ENCODE assay signal across 9 cellular contexts in the genomic region with DNA sequence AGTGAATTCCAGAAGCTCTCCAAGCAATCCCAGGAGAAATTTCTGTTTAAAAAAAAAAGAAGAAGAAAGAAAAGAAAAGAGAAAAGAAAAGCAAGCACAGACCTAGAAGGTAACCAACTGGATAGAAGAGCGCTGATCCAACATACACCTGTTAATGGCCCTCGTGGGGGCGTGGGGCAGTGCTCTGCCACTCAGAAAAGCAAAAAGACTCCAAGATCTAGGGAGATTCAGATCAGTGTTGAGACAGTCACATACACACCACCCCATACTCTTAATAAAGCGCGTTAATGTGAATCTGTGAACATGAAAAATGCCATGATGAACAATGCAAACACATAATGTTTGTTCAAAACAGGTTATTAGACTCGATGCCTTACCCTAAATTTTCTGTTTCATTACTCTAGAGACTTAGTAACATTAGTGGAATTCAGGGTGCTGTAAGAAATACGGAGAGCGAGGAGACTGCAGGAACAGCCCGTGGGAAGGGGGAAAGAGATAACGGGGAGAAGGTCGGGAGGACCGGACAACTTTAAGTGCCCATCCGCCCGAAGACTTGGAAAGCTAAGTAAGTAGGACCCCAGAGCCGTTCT. TPM values are rescaled to one million over a fixed set of nuclear protein-coding genes. Genes with fewer than 3 reads are reported as not detected.
DNase-seq lines count a peak whose midpoint lies in the region; ATAC-seq, FAIRE-seq and TF ChIP-seq lines count a peak whose summit lies in the region.
"Had no signal": no experiment of that assay in that cellular context is flagged by ENCODE, and none has a peak within 500 bp of the region (broad histone marks: within the 10 kb centered on the region; RNA-seq: fewer than 3 reads in every experiment).

No MANE protein-coding gene starts in this region.

- peak overlapping the region; percentile 73 for H3K4me3 ChIP-seq in ovary

- H3K36me3 ChIP-seq in ovary = no peaks in the 10 kb centered on the region

- no peak for ATAC-seq in natural killer cell treated with Interleukin-12 subunit alpha and Interleukin-12 subunit beta and Interleukin-15 and Interleukin-18, amount 100 ng/mL, for 72 hours
- no peak for ATAC-seq in GM19397 (IDR thresholded peaks at IDR 0.05; ENCODE audit: unreplicated experiment)
- ATAC-seq in HG02938 (IDR thresholded peaks at IDR 0.05; ENCODE audit: unreplicated experiment) = no peak

- peaks cover 7% of the 10 kb centered on the region for H3K36me3 Mint-ChIP-seq in natural killer cell treated with Interleukin-12 subunit alpha and Interleukin-12 subunit beta and Interleukin-15 and Interleukin-18, amount 100 ng/mL, for 72 hours

- H3K4me3 Mint-ChIP-seq in natural killer cell treated with Interleukin-12 subunit alpha and Interleukin-12 subunit beta and Interleukin-15 and Interleukin-18, amount 100 ng/mL, for 72 hours = no peak overlapping the region
- H3K4me3 Mint-ChIP-seq: T-helper 1 cell treated with Interleukin-12 subunit alpha and Interleukin-12 subunit beta and Interleukin-4 antibody, amounts not matched to agents 30 μg/mL and 1 μg/mL, for 36 hours had no signal

- intact Hi-C loops in ovary (cut with DNase I) = loop anchor here in 1 of 4 donors (10.0 kb wide), 1 partner anchor 178 kb away; no protein-coding TSS in a partner anchor

- peaks cover 2% of the 10 kb centered on the region for H3K4me1 ChIP-seq in ovary (ENCODE audit: insufficient read depth)

- H3K9me3 ChIP-seq in ovary = no peaks in the 10 kb centered on the region

- H3K27ac ChIP-seq in epithelial cell of prostate (peak overlapping the region; percentile 94), ovary (peak overlapping the region; percentile 44 to 59)

- peaks cover 12 to 22% of the 10 kb centered on the region in 2 donors for H3K4me1 Mint-ChIP-seq in natural killer cell treated with Interleukin-12 subunit alpha and Interleukin-12 subunit beta and Interleukin-15 and Interleukin-18, amount 100 ng/mL, for 72 hours (ENCODE audit: low read depth in 2 of 2)

- H3K27ac Mint-ChIP-seq in natural killer cell treated with Interleukin-12 subunit alpha and Interleukin-12 subunit beta and Interleukin-15 and Interleukin-18, amount 100 ng/mL, for 72 hours = no peak overlapping the region
- H3K27ac Mint-ChIP-seq: T-helper 1 cell treated with Interleukin-12 subunit alpha and Interleukin-12 subunit beta and Interleukin-4 antibody, amounts not matched to agents 30 μg/mL and 1 μg/mL, for 36 hours had no signal

- DNase-seq in COLO668 (lab: John Stamatoyannopoulos, UW; ENCODE audit: unreplicated experiment) (peak; percentile 15), NCI-H524 (lab: John Stamatoyannopoulos, UW) (peak; percentile 3 to 30), epithelial cell of prostate (ENCODE audit: low read depth, low spot score) (no peak), ovary (peak in 1 of 5 donors; percentile 17), D721Med (ENCODE audit: insufficient read length, low spot score) (no peak)
- DNase-seq in natural killer cell treated with Interleukin-12 subunit alpha and Interleukin-12 subunit beta and Interleukin-15 and Interleukin-18, amount 100 ng/mL, for 72 hours (ENCODE audit: low spot score) = no peak

- TF ChIP-seq POLR2A in ovary (IDR thresholded peaks at IDR 0.05) = no peak

- WGBS in ovary, 3 donors = 5 to 7% (median 5%) methylated on average over 15 of the region's 15 CpGs

- no peak for FAIRE-seq in D721Med (lab: Jason Lieb, UNC)

- no peaks in the 10 kb centered on the region for H3K27me3 ChIP-seq in ovary

- H3K27me3 Mint-ChIP-seq in natural killer cell treated with Interleukin-12 subunit alpha and Interleukin-12 subunit beta and Interleukin-15 and Interleukin-18, amount 100 ng/mL, for 72 hours = no peaks in the 10 kb centered on the region

- no peak for TF ChIP-seq EP300 in ovary (IDR thresholded peaks at IDR 0.05)

- TF ChIP-seq CTCF in ovary (IDR thresholded peaks at IDR 0.05) = no peak
- no peak for TF ChIP-seq CTCF in D721Med (IDR thresholded peaks at IDR 0.05; ENCODE audit: insufficient read depth, missing control alignments)

- no peaks in the 10 kb centered on the region for H3K9me3 Mint-ChIP-seq in natural killer cell treated with Interleukin-12 subunit alpha and Interleukin-12 subunit beta and Interleukin-15 and Interleukin-18, amount 100 ng/mL, for 72 hours
- H3K9me3 Mint-ChIP-seq: T-helper 1 cell treated with Interleukin-12 subunit alpha and Interleukin-12 subunit beta and Interleukin-4 antibody, amounts not matched to agents 30 μg/mL and 1 μg/mL, for 36 hours had no signal

RNA-seq across cellular contexts. Expression of a gene that starts 0.4 kb away (rescaled TPM):
- total RNA-seq in ovary = 10 to 100 TPM; 14.2 to 28.0 (median 18.4) TPM
- 10 to 100 TPM; 14.3 to 30.0 TPM for polyA plus RNA-seq in ovary
- total RNA-seq in natural killer cell treated with Interleukin-12 subunit alpha and Interleukin-12 subunit beta and Interleukin-15 and Interleukin-18, amount 100 ng/mL, for 72 hours = 10 to 100 TPM in 1 of 2 donors, 1 to 10 TPM in 1; 8.8 to 10.8 TPM

RNA-seq across cellular contexts. Expression of a gene that starts 0.8 kb away (rescaled TPM):
- total RNA-seq in ovary = 10 to 100 TPM; 11.7 to 28.8 (median 19.7) TPM
- polyA plus RNA-seq in ovary = 10 to 100 TPM in 1 of 2 donors, 1 to 10 TPM in 1; 9.2 to 13.8 TPM
- total RNA-seq in natural killer cell treated with Interleukin-12 subunit alpha and Interleukin-12 subunit beta and Interleukin-15 and Interleukin-18, amount 100 ng/mL, for 72 hours = 10 to 100 TPM; 13.9 to 14.3 TPM

Comparison
In these comparisons a context has a peak if more than half of its experiments do, and no peak if none do; other contexts are left out.
1. DNase-seq: peak in COLO668 (single experiment) and NCI-H524 (2 of 2); none in epithelial cell of prostate (single experiment), natural killer cell treated with Interleukin-12 subunit alpha and Interleukin-12 subunit beta and Interleukin-15 and Interleukin-18, amount 100 ng/mL, for 72 hours (single experiment) and D721Med (single experiment).